15 cellular contexts compared by ENCODE assay signal in genomic region chr11:92449780-92450179, GRCh38.
DNase-seq lines count a peak whose midpoint lies in the region; ATAC-seq and TF ChIP-seq lines count a peak whose summit lies in the region.
"Had no signal": no experiment of that assay in that cellular context is flagged by ENCODE, and none has a peak within 500 bp of the region (broad histone marks: within the 10 kb centered on the region; RNA-seq: fewer than 3 reads in every experiment).

No MANE protein-coding gene starts in this region.

- POLR2A ChIA-PET in WTC11 (lab: Charles Lee) = no interaction called here

- H3K4me3 Mint-ChIP-seq in WTC11 = no peak overlapping the region
- H3K4me3 Mint-ChIP-seq: CD4-positive, alpha-beta memory T cell had no signal

- no peak overlapping the region for H3K23ac ChIP-seq in neuronal stem cell (ENCODE audit: low read depth, low read length, poor library complexity)

- H2AFZ ChIP-seq in Loucy (ENCODE audit: low read length) (peak overlapping the region; percentile 58; the same call in 1 of the 2 replicates), OCI-LY3 (ENCODE audit: low read depth, low read length) (peak overlapping the region; percentile 16; the same call in 1 of the 2 replicates), neuronal stem cell (ENCODE audit: low read length) (no peak overlapping the region)
- H2AFZ ChIP-seq: GM23248 had no signal

- H3K4ac ChIP-seq in neuronal stem cell (ENCODE audit: low read length) = no peak overlapping the region

- no peaks in the 10 kb centered on the region for H3K27me3 ChIP-seq in Loucy (ENCODE audit: insufficient read depth, low read length, poor library complexity, severe bottlenecking)
- no peaks in the 10 kb centered on the region for H3K27me3 ChIP-seq in OCI-LY3 (ENCODE audit: low read depth, low read length)
- no peaks in the 10 kb centered on the region for H3K27me3 ChIP-seq in neuronal stem cell (ENCODE audit: control insufficient read depth in 3 of 3, insufficient read depth in 3 of 3, low read depth in 1 of 3, low read length in 3 of 3)

- peaks cover 3% of the 10 kb centered on the region; the same call in 1 of the 2 replicates for H3K9me3 Mint-ChIP-seq in WTC11

- no peak for DNase-seq in neuronal stem cell (ENCODE audit: low spot score)
- no peak for DNase-seq in kidney tubule cell (ENCODE audit: low spot score)
- DNase-seq in Right ventricle myocardium inferior (ENCODE audit: missing footprints) = no peak
- DNase-seq in WTC11 (ENCODE audit: low spot score) = no peak
- DNase-seq: C1 segment of cervical spinal cord; Calu3; CD4-positive, alpha-beta memory T cell; COR-L47; DMS53; DMS79 treated with DMSO at 0.1 percent for 48 hours; GM23248; H7; HCEC 1CT had no signal

- peaks cover 32% of the 10 kb centered on the region for H3K4me1 Mint-ChIP-seq in WTC11
- H3K4me1 Mint-ChIP-seq: CD4-positive, alpha-beta memory T cell had no signal

- H3K36me3 Mint-ChIP-seq in WTC11 = no peaks in the 10 kb centered on the region
- H3K36me3 Mint-ChIP-seq: CD4-positive, alpha-beta memory T cell had no signal

- H2BK5ac ChIP-seq in neuronal stem cell (ENCODE audit: low read length) = no peak overlapping the region

- TF ChIP-seq CTCF in Loucy (conservative IDR thresholded peaks at IDR 0.05; ENCODE audit: low read length) = no peak
- no peak for TF ChIP-seq CTCF in OCI-LY3 (IDR thresholded peaks at IDR 0.05; ENCODE audit: low read depth, low read length)
- no peak for TF ChIP-seq CTCF in WTC11 (IDR thresholded peaks at IDR 0.05)

- no peak overlapping the region for H2BK120ac ChIP-seq in neuronal stem cell (ENCODE audit: low read depth, low read length)

- CTCF ChIA-PET in WTC11 (lab: Charles Lee) = interaction anchor here (0.9 kb wide), 1 partner anchor 61 kb away, joined by 4 read pairs; no protein-coding TSS in a partner anchor

- no peak overlapping the region for H2BK15ac ChIP-seq in neuronal stem cell (ENCODE audit: low read length)

- H3K27ac Mint-ChIP-seq in WTC11 = no peak overlapping the region
- H3K27ac Mint-ChIP-seq: CD4-positive, alpha-beta memory T cell had no signal

- H3K4me1 ChIP-seq in Loucy (ENCODE audit: insufficient read depth, low read length, poor library complexity, severe bottlenecking) (peaks cover 44% of the 10 kb centered on the region), OCI-LY3 (ENCODE audit: low read length) (peaks cover 44% of the 10 kb centered on the region), neuronal stem cell (ENCODE audit: control insufficient read depth in 2 of 2, insufficient read depth in 1 of 2, low read depth in 1 of 2, low read length in 2 of 2) (peaks cover 0 to 11% of the 10 kb centered on the region in 2 donors)

- H3K18ac ChIP-seq in neuronal stem cell (ENCODE audit: low read length) = peak overlapping the region; percentile 54

- H3K14ac ChIP-seq in neuronal stem cell (ENCODE audit: low read length) = no peak overlapping the region

- H4K8ac ChIP-seq in neuronal stem cell (ENCODE audit: low read depth, low read length) = no peak overlapping the region

- H3K9me3 ChIP-seq in Loucy (ENCODE audit: insufficient read depth, low read depth, low read length) = no peaks in the 10 kb centered on the region
- H3K9me3 ChIP-seq in OCI-LY3 (ENCODE audit: insufficient read depth, low read length) = peaks cover 11% of the 10 kb centered on the region; the same call in 1 of the 2 replicates
- no peaks in the 10 kb centered on the region for H3K9me3 ChIP-seq in neuronal stem cell (replicated peaks in 1 of 2; ENCODE audit: control insufficient read depth in 2 of 2, insufficient read depth in 1 of 2, low read depth in 1 of 2, low read length in 2 of 2)

- H3K79me2 ChIP-seq in Loucy (ENCODE audit: insufficient read depth, low read length) = no peaks in the 10 kb centered on the region
- no peaks in the 10 kb centered on the region for H3K79me2 ChIP-seq in OCI-LY3 (ENCODE audit: low read length)

- intact Hi-C loops in Right ventricle myocardium inferior (cut with DNase I) = no loop called here

- no peak overlapping the region for H3K4me3 ChIP-seq in Loucy (ENCODE audit: low read length, poor library complexity, severe bottlenecking)
- H3K4me3 ChIP-seq in OCI-LY3 (ENCODE audit: low read length) = no peak overlapping the region
- H3K4me3 ChIP-seq in neuronal stem cell (ENCODE audit: low read length in 2 of 2) = no peak overlapping the region
- H3K4me3 ChIP-seq: GM23248 had no signal

- no peaks in the 10 kb centered on the region for H3K27me3 Mint-ChIP-seq in WTC11 (ENCODE audit: low read depth)

- H3K9ac ChIP-seq in Loucy (ENCODE audit: low read depth, low read length, poor library complexity, severe bottlenecking) = no peak overlapping the region
- no peak overlapping the region; the same call in 1 of the 2 replicates for H3K9ac ChIP-seq in OCI-LY3 (ENCODE audit: low read length)
- no peak overlapping the region for H3K9ac ChIP-seq in neuronal stem cell (ENCODE audit: low read depth, low read length, poor library complexity)
- H3K9ac ChIP-seq: GM23248 had no signal

- no peak overlapping the region for H4K91ac ChIP-seq in neuronal stem cell (ENCODE audit: low read depth, low read length, poor library complexity)

- WGBS in neuronal stem cell (ENCODE audit: extremely low coverage in 2 of 2, insufficient read length in 2 of 2, insufficient replicate concordance in 1 of 2), 2 donors = no CpG with 5 or more reads among the region's 5 CpGs

- ATAC-seq in Right ventricle myocardium inferior = no peak
- ATAC-seq in WTC11 = no peak

- H3K4me2 ChIP-seq in Loucy (ENCODE audit: low read depth, low read length, poor library complexity, severe bottlenecking) = no peak overlapping the region
- H3K4me2 ChIP-seq in OCI-LY3 (ENCODE audit: low read length) = peak overlapping the region; percentile 15
- no peak overlapping the region for H3K4me2 ChIP-seq in neuronal stem cell (ENCODE audit: insufficient read depth, low read length, poor library complexity, severe bottlenecking)

- peaks cover 2% of the 10 kb centered on the region for H3K79me1 ChIP-seq in neuronal stem cell (ENCODE audit: low read depth, low read length)

- H3K9me2 ChIP-seq in Loucy (replicated peaks; ENCODE audit: low read depth, low read length) = no peaks in the 10 kb centered on the region

- H4K20me1 ChIP-seq in Loucy (ENCODE audit: insufficient read depth, low read length, poor library complexity, severe bottlenecking) = no peaks in the 10 kb centered on the region
- no peaks in the 10 kb centered on the region for H4K20me1 ChIP-seq in OCI-LY3 (ENCODE audit: insufficient read depth, low read length)

- H3K27ac ChIP-seq in OCI-LY3 (ENCODE audit: low read length) = peak overlapping the region; percentile 64
- no peak overlapping the region for H3K27ac ChIP-seq in neuronal stem cell (replicated peaks; ENCODE audit: low read length)
- H3K27ac ChIP-seq: GM23248 had no signal

- no peaks in the 10 kb centered on the region for H3F3A ChIP-seq in Loucy (ENCODE audit: low read depth)

- no peak overlapping the region for H2AK5ac ChIP-seq in neuronal stem cell (ENCODE audit: low read depth, low read length)

- H3K36me3 ChIP-seq in Loucy (ENCODE audit: insufficient read depth, low read length) = no peaks in the 10 kb centered on the region
- peaks cover 23% of the 10 kb centered on the region for H3K36me3 ChIP-seq in OCI-LY3 (replicated peaks; ENCODE audit: low read depth, low read length)
- no peaks in the 10 kb centered on the region for H3K36me3 ChIP-seq in neuronal stem cell (replicated peaks in 1 of 2; ENCODE audit: control insufficient read depth in 2 of 2, insufficient read depth in 2 of 2, low read length in 2 of 2)

- no peak overlapping the region for H2BK12ac ChIP-seq in neuronal stem cell (ENCODE audit: low read length)

TF ChIP-seq in WTC11, 78 proteins besides CTCF, POLR2A, EP300 and RAD21:
- no peak for TF ChIP-seq OVOL2 (CRISPR knock-in tag; IDR thresholded peaks at IDR 0.05; ENCODE audit: borderline replicate concordance)
- no peak for TF ChIP-seq JUN (CRISPR knock-in tag; IDR thresholded peaks at IDR 0.05)
